11 cellular contexts compared by ENCODE assay signal in the genomic region with DNA sequence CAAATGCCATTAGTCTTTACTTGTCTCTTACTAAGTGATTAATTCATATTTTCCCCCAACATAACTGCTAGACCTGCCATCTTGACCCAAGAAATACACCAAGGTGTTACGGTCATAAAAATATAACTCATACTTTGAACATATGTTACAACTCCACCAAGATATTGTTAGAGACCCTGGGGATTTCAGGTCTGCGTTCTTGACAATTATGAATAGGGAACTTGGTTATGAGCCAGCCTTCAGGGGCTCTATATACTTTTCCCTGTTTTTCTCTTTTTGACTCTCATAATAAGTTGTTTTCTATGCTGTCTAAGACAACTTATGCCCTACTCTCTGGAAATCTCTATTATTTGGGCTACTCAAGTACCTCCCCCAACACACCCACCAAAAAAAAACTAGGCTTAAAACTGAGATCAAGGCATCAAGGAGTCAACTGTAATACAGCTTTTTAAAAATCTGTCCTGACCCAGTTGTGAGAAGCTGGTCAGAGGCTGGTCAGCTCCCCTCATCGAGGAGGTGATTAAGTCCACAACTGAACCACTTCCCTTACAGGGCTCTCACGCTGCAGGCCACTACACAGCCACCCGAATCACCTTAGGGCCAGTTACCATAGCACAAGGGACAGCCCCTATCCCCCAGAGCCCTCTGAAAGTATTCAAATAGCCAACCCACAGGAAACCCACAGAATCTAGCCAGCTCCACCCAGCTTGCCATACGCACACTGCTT. TPM values are rescaled to one million over a fixed set of nuclear protein-coding genes. Genes with fewer than 3 reads are reported as not detected.
DNase-seq lines count a peak whose midpoint lies in the region; ATAC-seq and TF ChIP-seq lines count a peak whose summit lies in the region.
"Had no signal": no experiment of that assay in that cellular context is flagged by ENCODE, and none has a peak within 500 bp of the region (broad histone marks: within the 10 kb centered on the region; RNA-seq: fewer than 3 reads in every experiment).

No MANE protein-coding gene starts in this region.

- no peaks in the 10 kb centered on the region for H3K9me3 ChIP-seq in colonic mucosa
- H3K9me3 ChIP-seq: SJSA1 had no signal

- no peaks in the 10 kb centered on the region for H3K4me1 ChIP-seq in colonic mucosa
- H3K4me1 ChIP-seq: SJSA1 had no signal

- no peaks in the 10 kb centered on the region for H3K27me3 ChIP-seq in colonic mucosa
- H3K27me3 ChIP-seq: SJSA1 had no signal

- H3K36me3 ChIP-seq in colonic mucosa = no peaks in the 10 kb centered on the region
- H3K36me3 ChIP-seq: SJSA1 had no signal

- H3K4me3 ChIP-seq in GM12865 (ENCODE audit: low read depth, low read length) (no peak overlapping the region), colonic mucosa (no peak overlapping the region)
- H3K4me3 ChIP-seq: SJSA1 had no signal

- peak; percentile 99 for ATAC-seq in GM19452 (IDR thresholded peaks at IDR 0.05; ENCODE audit: unreplicated experiment)
- ATAC-seq in HG02981 (IDR thresholded peaks at IDR 0.05; ENCODE audit: unreplicated experiment) = peak; percentile 100

- TF ChIP-seq CTCF in GM12865 (IDR thresholded peaks at IDR 0.05; ENCODE audit: insufficient read depth, low read depth, low read length, missing control alignments) = no peak
- no peak for TF ChIP-seq CTCF in colonic mucosa (IDR thresholded peaks at IDR 0.05)

- intact Hi-C loops in colonic mucosa (cut with DNase I) = no loop called here

- no peak overlapping the region for H3K9ac ChIP-seq in colonic mucosa (ENCODE audit: low read depth in 2 of 2, low read length in 2 of 2)

- DNase-seq in GM12865 (ENCODE audit: low read depth) (peak; percentile 86), colonic mucosa (no peak), HK-2 (ENCODE audit: unreplicated experiment) (no peak)
- DNase-seq in activated CD4-positive, CD25-positive, alpha-beta regulatory T cell treated with anti-CD3 and anti-CD28 coated beads, Interleukin-2, amount 50 U/mL, for 72 hours = peak; percentile 31
- no peak for DNase-seq in activated naive CD4-positive, alpha-beta T cell treated with anti-CD3 and anti-CD28 coated beads, Interleukin-2, amount 50 U/mL, for 16 hours
- DNase-seq in activated T-cell treated with anti-CD3 and anti-CD28 coated beads, Interleukin-2, amount 50 U/mL, for 1 hour = no peak
- DNase-seq: effector CD8-positive, alpha-beta T cell; NCI-H1436 treated with DMSO at 0.1 percent for 48 hours had no signal

- no peak overlapping the region for H3K27ac ChIP-seq in colonic mucosa
- H3K27ac ChIP-seq: SJSA1 had no signal

RNA-seq across cellular contexts. Expression of a gene that starts 10.5 kb away (rescaled TPM):
- total RNA-seq in colonic mucosa = 10 to 100 TPM; 13.6 to 48.6 TPM

RNA-seq across cellular contexts. Expression of a gene that starts 46.1 kb away (rescaled TPM):
- 10 to 100 TPM; 13.8 to 16.6 TPM for total RNA-seq in colonic mucosa

Comparison
In these comparisons a context has a peak if more than half of its experiments do, and no peak if none do; other contexts are left out.
1. DNase-seq: peak in GM12865 (single experiment) and activated CD4-positive, CD25-positive, alpha-beta regulatory T cell treated with anti-CD3 and anti-CD28 coated beads, Interleukin-2, amount 50 U/mL, for 72 hours (single experiment); none in activated naive CD4-positive, alpha-beta T cell treated with anti-CD3 and anti-CD28 coated beads, Interleukin-2, amount 50 U/mL, for 16 hours (single experiment), colonic mucosa (single experiment), activated T-cell treated with anti-CD3 and anti-CD28 coated beads, Interleukin-2, amount 50 U/mL, for 1 hour (single experiment) and HK-2 (single experiment).